14 cellular contexts compared by ENCODE assay signal in genomic region chr7:93279541-93279940, GRCh38. TPM values are rescaled to one million over a fixed set of nuclear protein-coding genes. Genes with fewer than 3 reads are reported as not detected.
"Had no signal": no experiment of that assay in that cellular context is flagged by ENCODE, and none has a peak within 500 bp of the region (broad histone marks: within the 10 kb centered on the region; RNA-seq: fewer than 3 reads in every experiment).

No MANE protein-coding gene starts in this region.

- ATAC-seq: activated CD4-positive, CD25-positive, alpha-beta regulatory T cell treated with anti-CD3 and anti-CD28 coated beads, Interleukin-2, amount 50 U/mL, for 24 hours; left cardiac atrium; naive thymus-derived CD4-positive, alpha-beta T cell had no signal

- H3K4me1 Mint-ChIP-seq: activated naive CD8-positive, alpha-beta T cell treated with anti-CD3 and anti-CD28 coated beads, Interleukin-2, amount 10 ng/mL, durations not matched to agents 7 days and 5 days had no signal

- H3K27me3 Mint-ChIP-seq: activated naive CD8-positive, alpha-beta T cell treated with anti-CD3 and anti-CD28 coated beads, Interleukin-2, amount 10 ng/mL, durations not matched to agents 7 days and 5 days; naive thymus-derived CD4-positive, alpha-beta T cell had no signal

- H3K27ac Mint-ChIP-seq: activated naive CD8-positive, alpha-beta T cell treated with anti-CD3 and anti-CD28 coated beads, Interleukin-2, amount 10 ng/mL, durations not matched to agents 7 days and 5 days; T-helper 2 cell treated with Interferon-gamma antibody and Interleukin-4, amounts not matched to agents 5 μg/mL and 100 μg/mL, for 36 hours had no signal

- DNase-seq: activated CD4-positive, alpha-beta T cell treated with anti-CD3 and anti-CD28 coated beads, Interleukin-2, amount 50 U/mL, for 4 hours; activated naive CD8-positive, alpha-beta T cell treated with anti-CD3 and anti-CD28 coated beads, Interleukin-2, amount 10 ng/mL, durations not matched to agents 7 days and 5 days; activated T-cell treated with anti-CD3 and anti-CD28 coated beads, Interleukin-2, amount 50 U/mL, for 1 hour; aorta; caudate nucleus; glutamatergic neuron; immature natural killer cell; left cardiac atrium; naive thymus-derived CD4-positive, alpha-beta T cell; stimulated activated CD4-positive, alpha-beta T cell treated with anti-CD3 and anti-CD28 coated beads, Interleukin-4, amount 100 ng/mL, for 4 hours had no signal

- H3K4me3 Mint-ChIP-seq: activated naive CD8-positive, alpha-beta T cell treated with anti-CD3 and anti-CD28 coated beads, Interleukin-2, amount 10 ng/mL, durations not matched to agents 7 days and 5 days; immature natural killer cell; naive thymus-derived CD4-positive, alpha-beta T cell; T-helper 2 cell treated with Interferon-gamma antibody and Interleukin-4, amounts not matched to agents 5 μg/mL and 100 μg/mL, for 36 hours had no signal

- H3K9me3 Mint-ChIP-seq: activated naive CD8-positive, alpha-beta T cell treated with anti-CD3 and anti-CD28 coated beads, Interleukin-2, amount 10 ng/mL, durations not matched to agents 7 days and 5 days; immature natural killer cell; naive thymus-derived CD4-positive, alpha-beta T cell; T-helper 2 cell treated with Interferon-gamma antibody and Interleukin-4, amounts not matched to agents 5 μg/mL and 100 μg/mL, for 36 hours had no signal

RNA-seq across cellular contexts. Expression of gene HEPACAM2, which starts 53.3 kb away (rescaled TPM):
- total RNA-seq: activated naive CD8-positive, alpha-beta T cell treated with anti-CD3 and anti-CD28 coated beads, Interleukin-2, amount 10 ng/mL, durations not matched to agents 7 days and 5 days; aorta; fibroblast of villous mesenchyme; left cardiac atrium; mononuclear cell had no signal
